1 cellular context compared by ENCODE assay signal in genomic region chr2:85561280-85562212, GRCh38.
TF ChIP-seq lines count a peak whose summit lies in the region.

Gene GGCX, minus strand, starts transcription at chr2:85561493. Its CDS starts 65 bp downstream, at chr2:85561428.

TF ChIP-seq in WTC11, 78 proteins besides CTCF, POLR2A, EP300 and RAD21 (continued from another document):
- TF ChIP-seq E2F5 (CRISPR knock-in tag; IDR thresholded peaks at IDR 0.05), result peak; percentile 57; the same call in 1 of the 2 replicates
- peak; percentile 32; the same call in 1 of the 2 replicates for TF ChIP-seq CREB1 (CRISPR knock-in tag; IDR thresholded peaks at IDR 0.05)
- TF ChIP-seq FOXP4 (CRISPR knock-in tag; IDR thresholded peaks at IDR 0.05), result peak; percentile 17; the same call in 1 of the 2 replicates
